12 cellular contexts compared by ENCODE assay signal in genomic region chr1:111202366-111202706, GRCh38. TPM values are rescaled to one million over a fixed set of nuclear protein-coding genes. Genes with fewer than 3 reads are reported as not detected.
DNase-seq lines count a peak whose midpoint lies in the region; ATAC-seq and TF ChIP-seq lines count a peak whose summit lies in the region.
"Had no signal": no experiment of that assay in that cellular context is flagged by ENCODE, and none has a peak within 500 bp of the region (broad histone marks: within the 10 kb centered on the region; RNA-seq: fewer than 3 reads in every experiment).

No MANE protein-coding gene starts in this region.

- peaks cover 43% of the 10 kb centered on the region for H3K36me3 Mint-ChIP-seq in activated naive CD4-positive, alpha-beta T cell treated with anti-CD3 and anti-CD28 coated beads, Interleukin-2, amount 10 ng/mL, durations not matched to agents 7 days and 5 days
- H3K36me3 Mint-ChIP-seq in activated T-helper 2 cell treated with anti-CD3 and anti-CD28 coated beads, Interferon-gamma antibody, Interleukin-2, Interleukin-4, amounts not matched to agents 10 μg/mL and 5 μg/mL and 100 μg/mL, durations not matched to agents 14 hours and 24 hours and 36 hours (ENCODE audit: low read depth) = peaks cover 29% of the 10 kb centered on the region

- no peak overlapping the region for H3K4me3 ChIP-seq in mesenchymal stem cell (ENCODE audit: insufficient read depth in 1 of 2, low read depth in 1 of 2, low read length in 2 of 2)
- no peak overlapping the region for H3K4me3 ChIP-seq in upper lobe of left lung
- no peak overlapping the region for H3K4me3 ChIP-seq in lower leg skin (ENCODE audit: low read depth, poor library complexity, severe bottlenecking)
- H3K4me3 ChIP-seq: esophagus muscularis mucosa had no signal

- no peak overlapping the region for H2BK15ac ChIP-seq in mesenchymal stem cell (ENCODE audit: low read depth, poor library complexity, severe bottlenecking)

- H3K18ac ChIP-seq in mesenchymal stem cell (ENCODE audit: low read depth in 1 of 2, low read length in 2 of 2) = no peak overlapping the region

- peaks cover 6% of the 10 kb centered on the region for H3K27me3 Mint-ChIP-seq in activated naive CD4-positive, alpha-beta T cell treated with anti-CD3 and anti-CD28 coated beads, Interleukin-2, amount 10 ng/mL, durations not matched to agents 7 days and 5 days
- no peaks in the 10 kb centered on the region for H3K27me3 Mint-ChIP-seq in activated T-helper 2 cell treated with anti-CD3 and anti-CD28 coated beads, Interferon-gamma antibody, Interleukin-2, Interleukin-4, amounts not matched to agents 10 μg/mL and 5 μg/mL and 100 μg/mL, durations not matched to agents 14 hours and 24 hours and 36 hours (ENCODE audit: low read depth)

- H2AK5ac ChIP-seq in mesenchymal stem cell (ENCODE audit: low read length, severe bottlenecking) = no peak overlapping the region

- intact Hi-C loops in activated T-helper 2 cell treated with anti-CD3 and anti-CD28 coated beads, Interferon-gamma antibody, Interleukin-2, Interleukin-4, amounts not matched to agents 10 μg/mL and 5 μg/mL and 100 μg/mL, durations not matched to agents 14 hours and 24 hours and 36 hours (cut with micrococcal nuclease) = loop anchor here (5.0 kb wide), 3 partner anchors 320 to 555 kb away; partner anchors contain the start of genes DDX20 and KCNA3
- intact Hi-C loops in lower leg skin (cut with DNase I; ENCODE audit: low total_unique reads) = no loop called here
- intact Hi-C loops in cardiac septum (cut with DNase I) = no loop called here

- no peak for DNase-seq in activated naive CD4-positive, alpha-beta T cell treated with anti-CD3 and anti-CD28 coated beads, Interleukin-2, amount 10 ng/mL, durations not matched to agents 7 days and 5 days
- DNase-seq in activated naive CD4-positive, alpha-beta T cell treated with anti-CD3 and anti-CD28 coated beads, Interleukin-2, amount 50 U/mL, for 16 hours = no peak
- DNase-seq in activated T-helper 2 cell treated with anti-CD3 and anti-CD28 coated beads, Interferon-gamma antibody, Interleukin-2, Interleukin-4, amounts not matched to agents 10 μg/mL and 5 μg/mL and 100 μg/mL, durations not matched to agents 14 hours and 24 hours and 36 hours (ENCODE audit: low spot score) = no peak
- DNase-seq in mesenchymal stem cell = no peak
- DNase-seq in upper lobe of left lung = no peak
- no peak for DNase-seq in lower leg skin (ENCODE audit: low spot score in 2 of 2)
- DNase-seq in cardiac septum (ENCODE audit: low spot score) = no peak
- no peak for DNase-seq in NCI-H446 (lab: John Stamatoyannopoulos, UW)
- DNase-seq: AML-193, left ventricle myocardium superior, MM.1S had no signal

- no peak overlapping the region for H3K9ac ChIP-seq in mesenchymal stem cell (ENCODE audit: low read length)

- H3K27ac ChIP-seq in mesenchymal stem cell (ENCODE audit: low read length, poor library complexity, severe bottlenecking) (no peak overlapping the region), upper lobe of left lung (peak overlapping the region; percentile 91 to 95 (median 93))

- no CpG with 5 or more reads among the region's 1 CpG for WGBS in mesenchymal stem cell
- WGBS in upper lobe of left lung, 2 donors = 94 to 97% methylated on average over 1 of the region's 1 CpG
- WGBS in lower leg skin, 2 donors = 63 to 70% methylated on average over 1 of the region's 1 CpG

- H2AFZ ChIP-seq in mesenchymal stem cell (ENCODE audit: low read depth, low read length) = no peak overlapping the region

- H3K36me3 ChIP-seq in mesenchymal stem cell (ENCODE audit: control insufficient read depth in 1 of 2, insufficient read depth in 2 of 2, low read depth in 1 of 2, low read length in 2 of 2) (peaks cover 0 to 3% of the 10 kb centered on the region in 2 experiments), upper lobe of left lung (peaks cover 0 to 9% (median 3%) of the 10 kb centered on the region in 4 donors)
- H3K36me3 ChIP-seq: esophagus muscularis mucosa had no signal

- H3K9me3 Mint-ChIP-seq in activated naive CD4-positive, alpha-beta T cell treated with anti-CD3 and anti-CD28 coated beads, Interleukin-2, amount 10 ng/mL, durations not matched to agents 7 days and 5 days = no peaks in the 10 kb centered on the region
- no peaks in the 10 kb centered on the region for H3K9me3 Mint-ChIP-seq in activated T-helper 2 cell treated with anti-CD3 and anti-CD28 coated beads, Interferon-gamma antibody, Interleukin-2, Interleukin-4, amounts not matched to agents 10 μg/mL and 5 μg/mL and 100 μg/mL, durations not matched to agents 14 hours and 24 hours and 36 hours

- H3K4me1 ChIP-seq in mesenchymal stem cell (ENCODE audit: control insufficient read depth, insufficient read depth, low read depth, low read length) = peaks cover 13% of the 10 kb centered on the region
- H3K4me1 ChIP-seq in upper lobe of left lung = peaks cover 40 to 76% (median 51%) of the 10 kb centered on the region in 4 donors

- H3K79me1 ChIP-seq in mesenchymal stem cell (replicated peaks; ENCODE audit: low read length, poor library complexity, severe bottlenecking) = no peaks in the 10 kb centered on the region

- CTCF ChIA-PET in activated naive CD4-positive, alpha-beta T cell treated with anti-CD3 and anti-CD28 coated beads, Interleukin-2, amount 10 ng/mL, durations not matched to agents 7 days and 5 days (lab: Charles Lee) = interaction anchor here (1.7 to 11.1 kb wide), 2 partner anchors 16 to 23 kb away, joined by 8 to 250 read pairs; no protein-coding TSS in a partner anchor

- peaks cover 10 to 17% of the 10 kb centered on the region in 2 experiments for H3K27me3 ChIP-seq in mesenchymal stem cell (ENCODE audit: control insufficient read depth in 1 of 2, insufficient read depth in 1 of 2, low read length in 2 of 2)
- H3K27me3 ChIP-seq in upper lobe of left lung = no peaks in the 10 kb centered on the region

- no peak overlapping the region for H3K14ac ChIP-seq in mesenchymal stem cell (ENCODE audit: low read length in 2 of 2)

- no peak overlapping the region for H3K23ac ChIP-seq in mesenchymal stem cell (ENCODE audit: low read length in 2 of 2)

- H3K4ac ChIP-seq in mesenchymal stem cell (ENCODE audit: low read depth in 1 of 2, low read length in 2 of 2) = no peak overlapping the region

- peak overlapping the region; percentile 97 for H3K27ac Mint-ChIP-seq in activated naive CD4-positive, alpha-beta T cell treated with anti-CD3 and anti-CD28 coated beads, Interleukin-2, amount 10 ng/mL, durations not matched to agents 7 days and 5 days
- peak overlapping the region; percentile 97 for H3K27ac Mint-ChIP-seq in activated T-helper 2 cell treated with anti-CD3 and anti-CD28 coated beads, Interferon-gamma antibody, Interleukin-2, Interleukin-4, amounts not matched to agents 10 μg/mL and 5 μg/mL and 100 μg/mL, durations not matched to agents 14 hours and 24 hours and 36 hours

- no peaks in the 10 kb centered on the region for H3K9me3 ChIP-seq in mesenchymal stem cell (ENCODE audit: control insufficient read depth, low read length)
- H3K9me3 ChIP-seq in upper lobe of left lung = no peaks in the 10 kb centered on the region
- H3K9me3 ChIP-seq: esophagus muscularis mucosa had no signal

- no peak for TF ChIP-seq EP300 in upper lobe of left lung (IDR thresholded peaks at IDR 0.05)

- no peak overlapping the region for H2BK120ac ChIP-seq in mesenchymal stem cell (ENCODE audit: low read depth, low read length)

- no peak for TF ChIP-seq CTCF in upper lobe of left lung (IDR thresholded peaks at IDR 0.05)
- no peak for TF ChIP-seq CTCF in lower leg skin (IDR thresholded peaks at IDR 0.05)

- ATAC-seq in upper lobe of left lung (ENCODE audit: low FRiP score in 2 of 2) = no peak
- ATAC-seq: left ventricle myocardium superior had no signal

- H4K8ac ChIP-seq in mesenchymal stem cell (ENCODE audit: low read length) = peak overlapping the region; percentile 48

- no peak overlapping the region for H2BK5ac ChIP-seq in mesenchymal stem cell (ENCODE audit: low read depth, low read length, poor library complexity, severe bottlenecking)

- no peak overlapping the region for H4K91ac ChIP-seq in mesenchymal stem cell (ENCODE audit: low read length)

- peak overlapping the region; percentile 99 for H3K4me3 Mint-ChIP-seq in activated naive CD4-positive, alpha-beta T cell treated with anti-CD3 and anti-CD28 coated beads, Interleukin-2, amount 10 ng/mL, durations not matched to agents 7 days and 5 days
- peak overlapping the region; percentile 98 for H3K4me3 Mint-ChIP-seq in activated T-helper 2 cell treated with anti-CD3 and anti-CD28 coated beads, Interferon-gamma antibody, Interleukin-2, Interleukin-4, amounts not matched to agents 10 μg/mL and 5 μg/mL and 100 μg/mL, durations not matched to agents 14 hours and 24 hours and 36 hours (ENCODE audit: low read depth)

- H3K4me1 Mint-ChIP-seq in activated naive CD4-positive, alpha-beta T cell treated with anti-CD3 and anti-CD28 coated beads, Interleukin-2, amount 10 ng/mL, durations not matched to agents 7 days and 5 days = peaks cover 69% of the 10 kb centered on the region
- peaks cover 64% of the 10 kb centered on the region for H3K4me1 Mint-ChIP-seq in activated T-helper 2 cell treated with anti-CD3 and anti-CD28 coated beads, Interferon-gamma antibody, Interleukin-2, Interleukin-4, amounts not matched to agents 10 μg/mL and 5 μg/mL and 100 μg/mL, durations not matched to agents 14 hours and 24 hours and 36 hours (ENCODE audit: low read depth)

- TF ChIP-seq POLR2A in upper lobe of left lung (IDR thresholded peaks at IDR 0.05) = no peak
- TF ChIP-seq POLR2A in lower leg skin (IDR thresholded peaks at IDR 0.05) = no peak

- H2BK12ac ChIP-seq in mesenchymal stem cell (ENCODE audit: low read length in 2 of 2) = no peak overlapping the region

- H3K4me2 ChIP-seq in mesenchymal stem cell (ENCODE audit: low read length, poor library complexity, severe bottlenecking) = no peak overlapping the region

RNA-seq across cellular contexts. Expression of gene DENND2D, which starts 1.9 kb away (rescaled TPM):
- total RNA-seq in activated T-helper 2 cell treated with anti-CD3 and anti-CD28 coated beads, Interferon-gamma antibody, Interleukin-2, Interleukin-4, amounts not matched to agents 10 μg/mL and 5 μg/mL and 100 μg/mL, durations not matched to agents 14 hours and 24 hours and 36 hours = 139 and 143 TPM in 2 replicates
- 0.95 TPM for polyA plus RNA-seq in mesenchymal stem cell (2013, experiment 1 of 2)
- 0.85 TPM for polyA plus RNA-seq in mesenchymal stem cell (2013, experiment 2 of 2)
- total RNA-seq in upper lobe of left lung (100 to 1,000 TPM in 1 of 6 donors, 10 to 100 TPM in 5; 44.4 to 154 (median 64.8) TPM), lower leg skin (10 to 100 TPM; 26.7 to 48.9 (median 33.6) TPM), cardiac septum (1.6 TPM)

RNA-seq across cellular contexts. Expression of gene CHI3L2, which starts 25.2 kb away (rescaled TPM):
- total RNA-seq in activated T-helper 2 cell treated with anti-CD3 and anti-CD28 coated beads, Interferon-gamma antibody, Interleukin-2, Interleukin-4, amounts not matched to agents 10 μg/mL and 5 μg/mL and 100 μg/mL, durations not matched to agents 14 hours and 24 hours and 36 hours = 1.3 and 1.8 TPM in 2 replicates
- not detected for polyA plus RNA-seq in mesenchymal stem cell (2013, experiment 1 of 2)
- polyA plus RNA-seq in mesenchymal stem cell (2013, experiment 2 of 2) = not detected
- total RNA-seq in upper lobe of left lung (100 to 1,000 TPM in 1 of 6 donors, 10 to 100 TPM in 4, 1 to 10 TPM in 1; 2.1 to 115 (median 21.3) TPM), lower leg skin (10 to 100 TPM in 1 of 4 donors, 1 to 10 TPM in 2, not detected in 1; 2.2 to 15.8 (median 5.5) TPM), cardiac septum (0.57 TPM)

Comparison
In these comparisons a context has a peak if more than half of its experiments do, and no peak if none do; other contexts are left out.
1. RNA of gene DENND2D, which starts 1.9 kb away (total RNA-seq): 139 to 143 TPM in activated T-helper 2 cell treated with anti-CD3 and anti-CD28 coated beads, Interferon-gamma antibody, Interleukin-2, Interleukin-4, amounts not matched to agents 10 μg/mL and 5 μg/mL and 100 μg/mL, durations not matched to agents 14 hours and 24 hours and 36 hours, 44.4 to 154 TPM in upper lobe of left lung and 26.7 to 48.9 TPM in lower leg skin; 1.6 TPM in cardiac septum (single experiment); every median in the first group is over 10 times any median in the second.